22 cellular contexts compared by ENCODE assay signal in genomic region chr17:1965556-1966273, GRCh38. TPM values are rescaled to one million over a fixed set of nuclear protein-coding genes. Genes with fewer than 3 reads are reported as not detected.
A peak's percentile ranks its signal among the peaks of the same experiment; 100 is the strongest.
DNase-seq lines count a peak whose midpoint lies in the region; ATAC-seq, FAIRE-seq and TF ChIP-seq lines count a peak whose summit lies in the region.
"Had no signal": no experiment of that assay in that cellular context is flagged by ENCODE, and none has a peak within 500 bp of the region (broad histone marks: within the 10 kb centered on the region; RNA-seq: fewer than 3 reads in every experiment).

No MANE protein-coding gene starts in this region.

- ATAC-seq in pancreas (peak; percentile 8 to 39 (median 29)), GM19463 (IDR thresholded peaks at IDR 0.05; ENCODE audit: unreplicated experiment) (no peak), GM21423 (IDR thresholded peaks at IDR 0.05; ENCODE audit: unreplicated experiment) (no peak)

- no peak for FAIRE-seq in pancreas (lab: Jason Lieb, UNC)

- no peak overlapping the region for H3K27ac Mint-ChIP-seq in CD14-positive monocyte
- H3K27ac Mint-ChIP-seq: T-helper 2 cell treated with Interferon-gamma antibody and Interleukin-4, amounts not matched to agents 5 μg/mL and 100 μg/mL, for 36 hours had no signal

- intact Hi-C loops in pancreas (cut with DNase I): no loop called here
- intact Hi-C loops in CD14-positive monocyte (cut with micrococcal nuclease): no loop called here

- H3K9me3 ChIP-seq in pancreas: no peaks in the 10 kb centered on the region
- H3K9me3 ChIP-seq: ascending aorta, esophagus muscularis mucosa, neutrophil, thoracic aorta had no signal

- no peak for TF ChIP-seq CTCF in pancreas (IDR thresholded peaks at IDR 0.05)
- TF ChIP-seq CTCF in CD14-positive monocyte (IDR thresholded peaks at IDR 0.05): no peak

- no peak overlapping the region for H3K4me3 ChIP-seq in pancreas
- H3K4me3 ChIP-seq: ascending aorta; BLaER1 treated with 17β-estradiol and CSF1 and Interleukin-3, amounts not matched to agents 10 nM and 100 nM; esophagus muscularis mucosa; thoracic aorta had no signal

- DNase-seq in ELF-1 (ENCODE audit: low read depth, low spot score) (peak; percentile 93), HK-2 (ENCODE audit: unreplicated experiment) (peak; percentile 12), cerebellar cortex (ENCODE audit: low spot score) (peak; percentile 46), pancreas (no peak), CD14-positive monocyte (ENCODE audit: low spot score) (no peak)
- DNase-seq: activated CD4-positive, CD25-positive, alpha-beta regulatory T cell treated with anti-CD3 and anti-CD28 coated beads, Interleukin-2, amount 50 U/mL, for 72 hours; activated CD8-positive, alpha-beta memory T cell treated with anti-CD3 and anti-CD28 coated beads, Interleukin-2, amount 50 U/mL, for 48 hours; activated naive CD4-positive, alpha-beta T cell treated with Interleukin-2 at 50 U/mL for 16 hours; dermis blood vessel endothelial cell; DMS79; KBM-7; NCI-H1105; NCI-H345 had no signal

- no peaks in the 10 kb centered on the region for H3K36me3 Mint-ChIP-seq in CD14-positive monocyte

- H3K27me3 ChIP-seq in pancreas: no peaks in the 10 kb centered on the region
- H3K27me3 ChIP-seq: ascending aorta; BLaER1 treated with 17β-estradiol and CSF1 and Interleukin-3, amounts not matched to agents 10 nM and 100 nM had no signal

- H3K27ac ChIP-seq in pancreas: peak overlapping the region in 2 of 4 donors; percentile 16 to 54
- H3K27ac ChIP-seq: ascending aorta, esophagus muscularis mucosa, HL-60, neutrophil, thoracic aorta had no signal

- no peaks in the 10 kb centered on the region for H3K4me1 Mint-ChIP-seq in CD14-positive monocyte

- H3K4me1 ChIP-seq in pancreas: no peaks in the 10 kb centered on the region
- H3K4me1 ChIP-seq: ascending aorta had no signal

- no peak overlapping the region for H3K4me3 Mint-ChIP-seq in CD14-positive monocyte
- H3K4me3 Mint-ChIP-seq: T-helper 2 cell treated with Interferon-gamma antibody and Interleukin-4, amounts not matched to agents 5 μg/mL and 100 μg/mL, for 36 hours had no signal

- H3K36me3 ChIP-seq in pancreas: no peaks in the 10 kb centered on the region
- H3K36me3 ChIP-seq: ascending aorta, esophagus muscularis mucosa, neutrophil, thoracic aorta had no signal

- peaks cover 3 to 24% (median 4%) of the 10 kb centered on the region in 3 donors for H3K27me3 Mint-ChIP-seq in CD14-positive monocyte (ENCODE audit: low read depth in 3 of 3)

- peaks cover 0 to 12% (median 2%) of the 10 kb centered on the region in 7 donors for H3K9me3 Mint-ChIP-seq in CD14-positive monocyte

- WGBS in pancreas, 2 donors: 73 to 76% methylated on average over 21 of the region's 21 CpGs

RNA-seq across cellular contexts. Expression of gene RTN4RL1, which starts 59.4 kb away (rescaled TPM):
- 1 to 10 TPM in 4 of 6 donors, under 1 TPM in 2; 0.93 to 3.6 (median 1.7) TPM for total RNA-seq in pancreas
- polyA plus RNA-seq in pancreas (1 to 10 TPM; 3.0 to 3.1 TPM), CD14-positive monocyte (under 1 TPM; 0.11 to 0.29 TPM)

Comparison
In these comparisons a context has a peak if more than half of its experiments do, and no peak if none do; other contexts are left out.
1. DNase-seq: peak in ELF-1 (single experiment), HK-2 (single experiment) and cerebellar cortex (single experiment); none in pancreas (0 of 6) and CD14-positive monocyte (single experiment).
2. ATAC-seq: peak in pancreas (4 of 4); none in GM19463 (single experiment) and GM21423 (single experiment).